11 cellular contexts compared by ENCODE assay signal in the genomic region with DNA sequence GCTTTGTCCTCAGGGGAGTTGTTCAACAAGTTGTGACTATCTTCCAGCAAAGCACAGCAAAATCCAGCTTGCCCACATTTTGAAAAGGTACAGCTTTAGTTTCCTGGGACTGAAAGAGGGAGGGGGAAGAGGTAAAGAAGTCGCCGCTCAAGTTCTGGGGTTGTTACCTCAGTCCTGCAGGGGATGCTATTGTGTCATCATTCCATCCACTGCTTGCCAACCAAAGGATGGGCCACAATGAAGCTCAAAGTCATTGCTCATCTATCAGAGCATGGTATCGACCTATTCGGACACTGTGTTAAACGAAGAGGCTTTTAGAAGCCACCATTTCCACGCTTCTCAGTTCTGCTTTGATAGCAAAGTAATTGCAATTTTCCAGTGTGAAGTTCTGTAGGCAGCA. TPM values are rescaled to one million over a fixed set of nuclear protein-coding genes. Genes with fewer than 3 reads are reported as not detected.
DNase-seq lines count a peak whose midpoint lies in the region; ATAC-seq and TF ChIP-seq lines count a peak whose summit lies in the region.
"Had no signal": no experiment of that assay in that cellular context is flagged by ENCODE, and none has a peak within 500 bp of the region (broad histone marks: within the 10 kb centered on the region; RNA-seq: fewer than 3 reads in every experiment).

No MANE protein-coding gene starts in this region.

- H3K4me1 ChIP-seq in ascending aorta: no peaks in the 10 kb centered on the region

- no peaks in the 10 kb centered on the region for H3K27me3 ChIP-seq in ascending aorta

- CTCF ChIA-PET in HEK293T (lab: Yijun Ruan, JAX): interaction anchor here (0.7 to 1.1 kb wide), 4 partner anchors 41 to 348 kb away, joined by 3 to 11 read pairs (median 4); no protein-coding TSS in a partner anchor

- intact Hi-C loops in left cardiac atrium (cut with DNase I) (no loop called here), ascending aorta (cut with DNase I) (no loop called here)

- ATAC-seq in left lobe of liver (peak; percentile 61), HG03378 (IDR thresholded peaks at IDR 0.05; ENCODE audit: unreplicated experiment) (no peak), HG03432 (IDR thresholded peaks at IDR 0.05; ENCODE audit: unreplicated experiment) (no peak), left cardiac atrium (no peak)

- no peaks in the 10 kb centered on the region for H3K36me3 ChIP-seq in ascending aorta

- TF ChIP-seq CTCF in ascending aorta (IDR thresholded peaks at IDR 0.05): no peak

- no peak overlapping the region for H3K4me3 ChIP-seq in ascending aorta

- no peaks in the 10 kb centered on the region for H3K9me3 ChIP-seq in ascending aorta

- POLR2A ChIA-PET in HEK293T (lab: Yijun Ruan, JAX): no interaction called here

- H3K27ac ChIP-seq in ascending aorta: no peak overlapping the region

- DNase-seq in DMS 273 treated with DMSO at 0.1 percent for 48 hours (lab: John Stamatoyannopoulos, UW): peak; percentile 29
- peak; percentile 9 for DNase-seq in HEK293T (ENCODE audit: extremely low spot score)
- DNase-seq in amniotic epithelial cell (ENCODE audit: low read depth): peak; percentile 11
- no peak for DNase-seq in left lobe of liver (ENCODE audit: low spot score)
- DNase-seq in left cardiac atrium: no peak
- DNase-seq in ascending aorta (ENCODE audit: low spot score in 2 of 2): no peak
- DNase-seq: effector CD8-positive, alpha-beta T cell; kidney glomerular epithelial cell had no signal

TF ChIP-seq in HEK293T, 16 proteins besides CTCF, POLR2A, EP300 and RAD21:
- TF ChIP-seq L3MBTL2 (conservative IDR thresholded peaks at IDR 0.05) (no peak), ZNF384 (IDR thresholded peaks at IDR 0.05) (no peak), BHLHE40 (IDR thresholded peaks at IDR 0.05; ENCODE audit: borderline replicate concordance) (no peak), SP1 (IDR thresholded peaks at IDR 0.05) (no peak), NFRKB (IDR thresholded peaks at IDR 0.05) (no peak), TARDBP (IDR thresholded peaks at IDR 0.05) (no peak), CTBP1 (IDR thresholded peaks at IDR 0.05; ENCODE audit: borderline replicate concordance) (no peak), LEF1 (IDR thresholded peaks at IDR 0.05; ENCODE audit: borderline replicate concordance) (no peak), HDGF (IDR thresholded peaks at IDR 0.05; ENCODE audit: borderline replicate concordance) (no peak)
- TF ChIP-seq, protein P1, sequence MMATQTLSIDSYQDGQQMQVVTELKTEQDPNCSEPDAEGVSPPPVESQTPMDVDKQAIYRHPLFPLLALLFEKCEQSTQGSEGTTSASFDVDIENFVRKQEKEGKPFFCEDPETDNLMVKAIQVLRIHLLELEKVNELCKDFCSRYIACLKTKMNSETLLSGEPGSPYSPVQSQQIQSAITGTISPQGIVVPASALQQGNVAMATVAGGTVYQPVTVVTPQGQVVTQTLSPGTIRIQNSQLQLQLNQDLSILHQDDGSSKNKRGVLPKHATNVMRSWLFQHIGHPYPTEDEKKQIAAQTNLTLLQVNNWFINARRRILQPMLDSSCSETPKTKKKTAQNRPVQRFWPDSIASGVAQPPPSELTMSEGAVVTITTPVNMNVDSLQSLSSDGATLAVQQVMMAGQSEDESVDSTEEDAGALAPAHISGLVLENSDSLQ (IDR thresholded peaks at IDR 0.05): no peak
TF ChIP-seq in HEK293T: peak in this region for 0.

RNA-seq across cellular contexts. Expression of a gene that starts 34.3 kb away (rescaled TPM):
- not detected for total RNA-seq in left lobe of liver
- not detected for total RNA-seq in left cardiac atrium
- total RNA-seq in ascending aorta: not detected
- total RNA-seq: activated T-helper 1 cell treated with anti-CD3 and anti-CD28 coated beads, Interleukin-12 subunit alpha, Interleukin-12 subunit beta, Interleukin-2, Interleukin-4 antibody, amounts not matched to agents 30 ng/mL and 10 ng/mL and 1 ng/mL, durations not matched to agents 14 hours and 24 hours and 36 hours had no signal

Comparison
In these comparisons a context has a peak if more than half of its experiments do, and no peak if none do; other contexts are left out.
1. DNase-seq: peak in DMS 273 treated with DMSO at 0.1 percent for 48 hours (single experiment), HEK293T (single experiment) and amniotic epithelial cell (single experiment); none in left lobe of liver (single experiment), left cardiac atrium (single experiment) and ascending aorta (0 of 2).